In the genomic region with DNA sequence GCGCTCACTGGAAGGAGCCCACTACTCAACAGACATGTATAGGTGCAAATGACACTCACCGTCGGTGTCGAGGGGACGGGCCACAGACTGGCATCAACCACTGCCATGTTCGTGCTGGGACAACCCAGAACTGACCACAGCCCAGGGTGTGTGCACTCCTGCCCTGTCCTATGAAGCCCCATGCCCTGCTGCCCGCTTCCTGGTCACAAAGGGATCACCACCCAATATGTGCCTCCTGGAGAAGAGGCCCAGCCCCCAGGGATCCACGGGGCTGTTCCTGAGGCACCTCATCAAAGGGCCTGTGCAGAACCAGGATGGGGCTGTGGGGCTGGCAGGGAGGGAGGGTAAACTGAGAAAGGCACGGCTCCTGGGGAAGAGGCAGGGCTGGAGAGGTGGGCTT, we compare ENCODE assay signal across 18 cellular contexts. TPM values are rescaled to one million over a fixed set of nuclear protein-coding genes. Genes with fewer than 3 reads are reported as not detected.
A peak's percentile ranks its signal among the peaks of the same experiment; 100 is the strongest.
DNase-seq lines count a peak whose midpoint lies in the region; ATAC-seq and TF ChIP-seq lines count a peak whose summit lies in the region.
"Had no signal": no experiment of that assay in that cellular context is flagged by ENCODE, and none has a peak within 500 bp of the region (broad histone marks: within the 10 kb centered on the region; RNA-seq: fewer than 3 reads in every experiment).

No MANE protein-coding gene starts in this region.

- H3K27ac Mint-ChIP-seq in activated T-cell treated with anti-CD3 and anti-CD28 coated beads, Interleukin-2, amount 50 U/mL, for 24 hours, result peak overlapping the region; percentile 29
- H3K27ac Mint-ChIP-seq in CD4-positive, alpha-beta T cell, result peak overlapping the region; percentile 30
- H3K27ac Mint-ChIP-seq in activated T-helper 1 cell treated with anti-CD3 and anti-CD28 coated beads, Interleukin-12 subunit alpha, Interleukin-12 subunit beta, Interleukin-2, Interleukin-4 antibody, amounts not matched to agents 30 ng/mL and 10 ng/mL and 1 ng/mL, durations not matched to agents 14 hours and 24 hours and 36 hours, result peak overlapping the region; percentile 29

- no peaks in the 10 kb centered on the region for H3K9me3 Mint-ChIP-seq in activated T-cell treated with anti-CD3 and anti-CD28 coated beads, Interleukin-2, amount 50 U/mL, for 24 hours
- H3K9me3 Mint-ChIP-seq in activated T-cell treated with anti-CD3 and anti-CD28 coated beads, Interleukin-2, amount 50 U/mL, for 4 hours, result no peaks in the 10 kb centered on the region
- no peaks in the 10 kb centered on the region for H3K9me3 Mint-ChIP-seq in CD4-positive, alpha-beta T cell
- no peaks in the 10 kb centered on the region for H3K9me3 Mint-ChIP-seq in activated T-helper 1 cell treated with anti-CD3 and anti-CD28 coated beads, Interleukin-12 subunit alpha, Interleukin-12 subunit beta, Interleukin-2, Interleukin-4 antibody, amounts not matched to agents 30 ng/mL and 10 ng/mL and 1 ng/mL, durations not matched to agents 14 hours and 24 hours and 36 hours

- ATAC-seq in activated T-cell treated with anti-CD3 and anti-CD28 coated beads, Interleukin-2, amount 50 U/mL, for 4 hours, result no peak
- ATAC-seq in CD4-positive, alpha-beta T cell (ENCODE audit: poor library complexity), result no peak
- ATAC-seq: A549, Panc1 had no signal

- H3K36me3 Mint-ChIP-seq in activated T-cell treated with anti-CD3 and anti-CD28 coated beads, Interleukin-2, amount 50 U/mL, for 24 hours (ENCODE audit: low read depth), result peaks cover 84% of the 10 kb centered on the region
- H3K36me3 Mint-ChIP-seq in activated T-cell treated with anti-CD3 and anti-CD28 coated beads, Interleukin-2, amount 50 U/mL, for 4 hours (ENCODE audit: insufficient read depth), result peaks cover 15% of the 10 kb centered on the region
- peaks cover 54% of the 10 kb centered on the region for H3K36me3 Mint-ChIP-seq in CD4-positive, alpha-beta T cell (ENCODE audit: low read depth)
- peaks cover 46% of the 10 kb centered on the region for H3K36me3 Mint-ChIP-seq in activated T-helper 1 cell treated with anti-CD3 and anti-CD28 coated beads, Interleukin-12 subunit alpha, Interleukin-12 subunit beta, Interleukin-2, Interleukin-4 antibody, amounts not matched to agents 30 ng/mL and 10 ng/mL and 1 ng/mL, durations not matched to agents 14 hours and 24 hours and 36 hours (ENCODE audit: low read depth)

- intact Hi-C loops in CD4-positive, alpha-beta T cell (cut with DNase I, micrococcal nuclease), result no loop called here
- intact Hi-C loops in activated T-helper 1 cell treated with anti-CD3 and anti-CD28 coated beads, Interleukin-12 subunit alpha, Interleukin-12 subunit beta, Interleukin-2, Interleukin-4 antibody, amounts not matched to agents 30 ng/mL and 10 ng/mL and 1 ng/mL, durations not matched to agents 14 hours and 24 hours and 36 hours (cut with micrococcal nuclease), result no loop called here
- intact Hi-C loops in posterior vena cava (cut with DNase I), result no loop called here

- H3K4me1 Mint-ChIP-seq in activated T-cell treated with anti-CD3 and anti-CD28 coated beads, Interleukin-2, amount 50 U/mL, for 24 hours (ENCODE audit: low read depth), result peaks cover 49% of the 10 kb centered on the region
- peaks cover 44% of the 10 kb centered on the region for H3K4me1 Mint-ChIP-seq in activated T-cell treated with anti-CD3 and anti-CD28 coated beads, Interleukin-2, amount 50 U/mL, for 4 hours (ENCODE audit: low read depth)
- H3K4me1 Mint-ChIP-seq in CD4-positive, alpha-beta T cell (ENCODE audit: low read depth), result peaks cover 51% of the 10 kb centered on the region
- peaks cover 53% of the 10 kb centered on the region for H3K4me1 Mint-ChIP-seq in activated T-helper 1 cell treated with anti-CD3 and anti-CD28 coated beads, Interleukin-12 subunit alpha, Interleukin-12 subunit beta, Interleukin-2, Interleukin-4 antibody, amounts not matched to agents 30 ng/mL and 10 ng/mL and 1 ng/mL, durations not matched to agents 14 hours and 24 hours and 36 hours (ENCODE audit: low read depth)

- H3K27ac ChIP-seq in CD4-positive, alpha-beta T cell (ENCODE audit: low read depth, low read length), result no peak overlapping the region
- H3K27ac ChIP-seq: A549 had no signal

- no peaks in the 10 kb centered on the region for H3K27me3 Mint-ChIP-seq in activated T-cell treated with anti-CD3 and anti-CD28 coated beads, Interleukin-2, amount 50 U/mL, for 24 hours
- no peaks in the 10 kb centered on the region for H3K27me3 Mint-ChIP-seq in activated T-cell treated with anti-CD3 and anti-CD28 coated beads, Interleukin-2, amount 50 U/mL, for 4 hours (ENCODE audit: low read depth)
- H3K27me3 Mint-ChIP-seq in CD4-positive, alpha-beta T cell, result no peaks in the 10 kb centered on the region
- H3K27me3 Mint-ChIP-seq in activated T-helper 1 cell treated with anti-CD3 and anti-CD28 coated beads, Interleukin-12 subunit alpha, Interleukin-12 subunit beta, Interleukin-2, Interleukin-4 antibody, amounts not matched to agents 30 ng/mL and 10 ng/mL and 1 ng/mL, durations not matched to agents 14 hours and 24 hours and 36 hours (ENCODE audit: insufficient read depth), result no peaks in the 10 kb centered on the region

- no peaks in the 10 kb centered on the region for H3K9me3 ChIP-seq in CD4-positive, alpha-beta T cell (ENCODE audit: control insufficient read depth, low read length)
- H3K9me3 ChIP-seq: A549 had no signal

- POLR2A ChIA-PET in CD4-positive, alpha-beta T cell (lab: Charles Lee), result interaction anchor here (0.6 to 1.5 kb wide), 3 partner anchors 19 to 155 kb away, joined by 3 read pairs; no protein-coding TSS in a partner anchor

- DNase-seq in activated T-cell treated with anti-CD3 and anti-CD28 coated beads, Interleukin-2, amount 50 U/mL, for 24 hours, result no peak
- no peak for DNase-seq in activated T-cell treated with anti-CD3 and anti-CD28 coated beads, Interleukin-2, amount 50 U/mL, for 4 hours
- DNase-seq in CD4-positive, alpha-beta T cell, result no peak
- no peak for DNase-seq in activated T-helper 1 cell treated with anti-CD3 and anti-CD28 coated beads, Interleukin-12 subunit alpha, Interleukin-12 subunit beta, Interleukin-2, Interleukin-4 antibody, amounts not matched to agents 30 ng/mL and 10 ng/mL and 1 ng/mL, durations not matched to agents 14 hours and 24 hours and 36 hours (ENCODE audit: low spot score)
- DNase-seq in posterior vena cava (ENCODE audit: low spot score) (peak; percentile 55), NCI-H1105 (lab: John Stamatoyannopoulos, UW) (no peak), GDM1 (lab: John Stamatoyannopoulos, UW) (no peak)
- DNase-seq: COR-L47, DMS153, H7, Karpas-422, MM.1S, NCI-H1105 treated with DMSO at 0.1 percent for 48 hours, NCI-H187, NCI-H226, Right ventricle myocardium superior had no signal

- CTCF ChIA-PET in CD4-positive, alpha-beta T cell (lab: Charles Lee), result no interaction called here

- no peak overlapping the region for H3K4me3 Mint-ChIP-seq in activated T-cell treated with anti-CD3 and anti-CD28 coated beads, Interleukin-2, amount 50 U/mL, for 24 hours
- no peak overlapping the region for H3K4me3 Mint-ChIP-seq in activated T-cell treated with anti-CD3 and anti-CD28 coated beads, Interleukin-2, amount 50 U/mL, for 4 hours
- no peak overlapping the region for H3K4me3 Mint-ChIP-seq in CD4-positive, alpha-beta T cell
- no peak overlapping the region for H3K4me3 Mint-ChIP-seq in activated T-helper 1 cell treated with anti-CD3 and anti-CD28 coated beads, Interleukin-12 subunit alpha, Interleukin-12 subunit beta, Interleukin-2, Interleukin-4 antibody, amounts not matched to agents 30 ng/mL and 10 ng/mL and 1 ng/mL, durations not matched to agents 14 hours and 24 hours and 36 hours

- H3K27me3 ChIP-seq in CD4-positive, alpha-beta T cell (ENCODE audit: control insufficient read depth, insufficient read depth, low read length), result no peaks in the 10 kb centered on the region

- no peak for TF ChIP-seq CTCF in CD4-positive, alpha-beta T cell (IDR thresholded peaks at IDR 0.05)

RNA-seq across cellular contexts. Expression of gene PRRT1B, which starts 43.1 kb away (rescaled TPM):
- total RNA-seq in activated T-cell treated with anti-CD3 and anti-CD28 coated beads, Interleukin-2, amount 50 U/mL, for 4 hours, result not detected
- not detected for total RNA-seq in CD4-positive, alpha-beta T cell
- not detected in 2 replicates for total RNA-seq in activated T-helper 1 cell treated with anti-CD3 and anti-CD28 coated beads, Interleukin-12 subunit alpha, Interleukin-12 subunit beta, Interleukin-2, Interleukin-4 antibody, amounts not matched to agents 30 ng/mL and 10 ng/mL and 1 ng/mL, durations not matched to agents 14 hours and 24 hours and 36 hours
- total RNA-seq in posterior vena cava, result not detected
- total RNA-seq: Right ventricle myocardium superior had no signal

RNA-seq across cellular contexts. Expression of gene UCK1, which starts 57.3 kb away (rescaled TPM):
- 10 to 100 TPM; 21.1 to 23.3 (median 22.9) TPM for total RNA-seq in activated T-cell treated with anti-CD3 and anti-CD28 coated beads, Interleukin-2, amount 50 U/mL, for 4 hours
- total RNA-seq in CD4-positive, alpha-beta T cell, result 10 to 100 TPM; 22.1 to 22.5 TPM
- total RNA-seq in activated T-helper 1 cell treated with anti-CD3 and anti-CD28 coated beads, Interleukin-12 subunit alpha, Interleukin-12 subunit beta, Interleukin-2, Interleukin-4 antibody, amounts not matched to agents 30 ng/mL and 10 ng/mL and 1 ng/mL, durations not matched to agents 14 hours and 24 hours and 36 hours, result 26.9 and 28.0 TPM in 2 replicates
- 10 to 100 TPM; 16.8 to 18.8 TPM for total RNA-seq in posterior vena cava
